In the genomic region with DNA sequence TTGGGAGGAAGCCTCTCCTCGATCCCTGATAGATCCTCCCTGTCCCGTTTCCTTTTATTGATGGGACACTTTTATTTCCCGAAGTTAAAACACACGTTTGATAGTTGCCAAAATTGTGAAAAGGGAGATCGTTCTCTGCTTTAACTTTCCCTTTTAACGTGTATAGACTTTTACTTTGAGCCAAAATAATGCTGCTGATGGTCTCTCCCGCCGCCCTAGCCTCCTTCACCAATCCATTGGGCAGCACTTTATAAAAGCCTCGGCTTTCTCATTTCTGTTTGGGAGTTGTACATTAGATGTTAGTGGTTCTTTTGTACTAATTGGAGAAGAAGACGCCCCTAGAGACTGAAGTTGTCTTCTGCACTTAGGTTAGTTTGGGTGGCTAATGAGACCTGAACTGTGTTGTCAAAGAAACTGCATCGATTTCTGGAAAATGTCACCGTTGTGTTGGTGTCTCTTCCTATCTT, we compare ENCODE assay signal across 8 cellular contexts. TPM values are rescaled to one million over a fixed set of nuclear protein-coding genes. Genes with fewer than 3 reads are reported as not detected.
DNase-seq lines count a peak whose midpoint lies in the region; ATAC-seq and TF ChIP-seq lines count a peak whose summit lies in the region.

No MANE protein-coding gene starts in this region.

- no peaks in the 10 kb centered on the region for H3K27me3 ChIP-seq in Peyer's patch

- no peaks in the 10 kb centered on the region for H3K9me3 Mint-ChIP-seq in activated CD8-positive, alpha-beta memory T cell treated with anti-CD3 and anti-CD28 coated beads, Interleukin-2, amount 10 ng/mL, durations not matched to agents 7 days and 5 days (ENCODE audit: low read depth)
- no peaks in the 10 kb centered on the region for H3K9me3 Mint-ChIP-seq in effector memory CD8-positive, alpha-beta T cell
- H3K9me3 Mint-ChIP-seq in nephron = no peaks in the 10 kb centered on the region

- peak overlapping the region; percentile 90 for H3K4me3 Mint-ChIP-seq in activated CD8-positive, alpha-beta memory T cell treated with anti-CD3 and anti-CD28 coated beads, Interleukin-2, amount 10 ng/mL, durations not matched to agents 7 days and 5 days
- peak overlapping the region; percentile 96 to 99 for H3K4me3 Mint-ChIP-seq in effector memory CD8-positive, alpha-beta T cell
- H3K4me3 Mint-ChIP-seq in nephron = peak overlapping the region; percentile 90 to 95 (median 91)

- H3K27ac Mint-ChIP-seq in activated CD8-positive, alpha-beta memory T cell treated with anti-CD3 and anti-CD28 coated beads, Interleukin-2, amount 10 ng/mL, durations not matched to agents 7 days and 5 days = peak overlapping the region; percentile 86
- peak overlapping the region; percentile 96 to 97 for H3K27ac Mint-ChIP-seq in effector memory CD8-positive, alpha-beta T cell
- H3K27ac Mint-ChIP-seq in nephron = peak overlapping the region; percentile 94 to 95 (median 95)

- no peaks in the 10 kb centered on the region for H3K36me3 ChIP-seq in Peyer's patch

- no peaks in the 10 kb centered on the region for H3K9me3 ChIP-seq in Peyer's patch

- peak overlapping the region in 3 of 4 donors; percentile 81 to 94 (median 89) for H3K27ac ChIP-seq in Peyer's patch

- TF ChIP-seq POLR2A in Peyer's patch (IDR thresholded peaks at IDR 0.05) = no peak

- CTCF ChIA-PET in activated CD8-positive, alpha-beta memory T cell treated with anti-CD3 and anti-CD28 coated beads, Interleukin-2, amount 10 ng/mL, durations not matched to agents 7 days and 5 days (lab: Charles Lee) = no interaction called here

- TF ChIP-seq CTCF in Peyer's patch (IDR thresholded peaks at IDR 0.05) = peak in 1 of 6 experiments; percentile 11
- peak in 1 of 3 experiments; percentile 17 for TF ChIP-seq CTCF in nephron (IDR thresholded peaks at IDR 0.05; ENCODE audit: unreplicated experiment in 3 of 3)

- H3K4me1 Mint-ChIP-seq in activated CD8-positive, alpha-beta memory T cell treated with anti-CD3 and anti-CD28 coated beads, Interleukin-2, amount 10 ng/mL, durations not matched to agents 7 days and 5 days = peaks cover 24% of the 10 kb centered on the region
- peaks cover 19 to 22% of the 10 kb centered on the region in 2 donors for H3K4me1 Mint-ChIP-seq in effector memory CD8-positive, alpha-beta T cell (ENCODE audit: low read depth in 2 of 2)
- peaks cover 37% of the 10 kb centered on the region for H3K4me1 Mint-ChIP-seq in nephron

- H3K4me3 ChIP-seq in Peyer's patch = peak overlapping the region; percentile 55 to 74 (median 62)

- no peak for DNase-seq in activated CD8-positive, alpha-beta memory T cell treated with anti-CD3 and anti-CD28 coated beads, Interleukin-2, amount 10 ng/mL, durations not matched to agents 7 days and 5 days
- DNase-seq in activated CD8-positive, alpha-beta memory T cell treated with anti-CD3 and anti-CD28 coated beads, Interleukin-2, amount 50 U/mL, for 48 hours = no peak
- DNase-seq in Peyer's patch (no peak), NCI-H2029 (lab: John Stamatoyannopoulos, UW) (no peak), cerebellar nuclear complex (lab: John Stamatoyannopoulos, UW) (no peak), HuH-7.5 (ENCODE audit: low spot score) (no peak)
- peak in 1 of 3 experiments; percentile 1 for DNase-seq in effector memory CD8-positive, alpha-beta T cell

- ATAC-seq in activated CD8-positive, alpha-beta memory T cell treated with anti-CD3 and anti-CD28 coated beads, Interleukin-2, amount 10 ng/mL, durations not matched to agents 7 days and 5 days = no peak
- ATAC-seq in effector memory CD8-positive, alpha-beta T cell (replicated peaks) = no peak

- H3K36me3 Mint-ChIP-seq in activated CD8-positive, alpha-beta memory T cell treated with anti-CD3 and anti-CD28 coated beads, Interleukin-2, amount 10 ng/mL, durations not matched to agents 7 days and 5 days = no peaks in the 10 kb centered on the region
- peaks cover 16% of the 10 kb centered on the region for H3K36me3 Mint-ChIP-seq in effector memory CD8-positive, alpha-beta T cell (ENCODE audit: insufficient read depth)
- H3K36me3 Mint-ChIP-seq in nephron (ENCODE audit: low read depth) = peaks cover 3% of the 10 kb centered on the region

- peaks cover 11% of the 10 kb centered on the region for H3K27me3 Mint-ChIP-seq in activated CD8-positive, alpha-beta memory T cell treated with anti-CD3 and anti-CD28 coated beads, Interleukin-2, amount 10 ng/mL, durations not matched to agents 7 days and 5 days
- H3K27me3 Mint-ChIP-seq in effector memory CD8-positive, alpha-beta T cell = peaks cover 0 to under 1% of the 10 kb centered on the region in 2 donors
- H3K27me3 Mint-ChIP-seq in nephron (ENCODE audit: low read depth) = no peaks in the 10 kb centered on the region

- peaks cover 0 to 4% (median 0%) of the 10 kb centered on the region in 4 donors for H3K4me1 ChIP-seq in Peyer's patch

RNA-seq across cellular contexts. Expression of a gene that starts 1.4 kb away (rescaled TPM):
- 1 to 10 TPM; 3.3 to 4.5 TPM for total RNA-seq in activated CD8-positive, alpha-beta memory T cell treated with anti-CD3 and anti-CD28 coated beads, Interleukin-2, amount 10 ng/mL, durations not matched to agents 7 days and 5 days
- 10 to 100 TPM in 1 of 4 donors, 1 to 10 TPM in 3; 7.0 to 19.8 (median 8.5) TPM for total RNA-seq in Peyer's patch
